28 cellular contexts compared by ENCODE assay signal in genomic region chr4:1991087-1991486, GRCh38.
"Had no signal": no experiment of that assay in that cellular context is flagged by ENCODE, and none has a peak within 500 bp of the region (broad histone marks: within the 10 kb centered on the region; RNA-seq: fewer than 3 reads in every experiment).

No MANE protein-coding gene starts in this region.

- H3K9me3 ChIP-seq: ascending aorta, body of pancreas, Peyer's patch, SJCRH30 had no signal

- H3K27me3 ChIP-seq: ascending aorta, body of pancreas, Peyer's patch, SJCRH30 had no signal

- H3K27me3 Mint-ChIP-seq: activated B cell treated with CpG ODN at 0.5 μM for 24 hours; activated CD4-positive, alpha-beta memory T cell treated with anti-CD3 and anti-CD28 coated beads for 36 hours; activated CD4-positive, alpha-beta T cell treated with anti-CD3 and anti-CD28 coated beads, Interleukin-2, amount 10 ng/mL, durations not matched to agents 24 days and 14 days; activated naive CD4-positive, alpha-beta T cell treated with anti-CD3 and anti-CD28 coated beads, Interleukin-2, amount 50 U/mL, for 24 hours; activated naive CD8-positive, alpha-beta T cell treated with anti-CD3 and anti-CD28 coated beads, Interleukin-2, amount 50 U/mL, for 24 hours; activated T-helper 17 cell treated with anti-CD3 and anti-CD28 coated beads, Interleukin-2, amount 50 U/mL, for 72 hours had no signal

- H3K27ac Mint-ChIP-seq: activated B cell treated with CpG ODN at 0.5 μM for 24 hours; activated CD4-positive, alpha-beta T cell treated with anti-CD3 and anti-CD28 coated beads, Interleukin-2, amount 10 ng/mL, durations not matched to agents 24 days and 14 days; activated naive CD4-positive, alpha-beta T cell treated with anti-CD3 and anti-CD28 coated beads, Interleukin-2, amount 50 U/mL, for 24 hours; activated naive CD8-positive, alpha-beta T cell treated with anti-CD3 and anti-CD28 coated beads, Interleukin-2, amount 50 U/mL, for 24 hours; activated T-helper 17 cell treated with anti-CD3 and anti-CD28 coated beads, Interleukin-2, amount 50 U/mL, for 72 hours had no signal

- H3K4me3 Mint-ChIP-seq: activated B cell treated with CpG ODN at 0.5 μM for 24 hours; activated CD4-positive, alpha-beta memory T cell treated with anti-CD3 and anti-CD28 coated beads for 36 hours; activated CD4-positive, alpha-beta T cell treated with anti-CD3 and anti-CD28 coated beads, Interleukin-2, amount 10 ng/mL, durations not matched to agents 24 days and 14 days; activated naive CD4-positive, alpha-beta T cell treated with anti-CD3 and anti-CD28 coated beads, Interleukin-2, amount 50 U/mL, for 24 hours; activated naive CD8-positive, alpha-beta T cell treated with anti-CD3 and anti-CD28 coated beads, Interleukin-2, amount 50 U/mL, for 24 hours; activated T-cell treated with anti-CD3 and anti-CD28 coated beads, Interleukin-2, amount 50 U/mL, for 4 hours; activated T-helper 17 cell treated with anti-CD3 and anti-CD28 coated beads, Interleukin-2, amount 50 U/mL, for 72 hours had no signal

- DNase-seq: activated B cell treated with CpG ODN at 0.5 μM for 24 hours; activated CD4-positive, alpha-beta memory T cell treated with anti-CD3 and anti-CD28 coated beads for 36 hours; activated CD4-positive, alpha-beta T cell treated with anti-CD3 and anti-CD28 coated beads for 1 hour; activated CD4-positive, alpha-beta T cell treated with anti-CD3 and anti-CD28 coated beads, Interleukin-2, amount 10 ng/mL, durations not matched to agents 24 days and 14 days; activated gamma-delta T cell; activated naive CD8-positive, alpha-beta T cell treated with anti-CD3 and anti-CD28 coated beads, Interleukin-2, amount 50 U/mL, for 24 hours; activated T-cell treated with anti-CD3 and anti-CD28 coated beads, Interleukin-2, amount 50 U/mL, for 4 hours; amniotic stem cell; body of pancreas; central memory CD4-positive, alpha-beta T cell; IMR-90; Kasumi-1; KBM-7; NCI-H1105 treated with DMSO at 0.1 percent for 48 hours; NCI-H1436 treated with DMSO at 0.1 percent for 48 hours; NCI-H187; NCI-H2081; NCI-H510A treated with DMSO at 0.1 percent for 48 hours; NCI-H69; Peyer's patch; Right ventricle myocardium superior; SJCRH30; T-helper 2 cell; T1000 had no signal

- H3K4me1 ChIP-seq: ascending aorta, body of pancreas, Peyer's patch, SJCRH30 had no signal

- H3K4me3 ChIP-seq: ascending aorta, body of pancreas, Peyer's patch, SJCRH30 had no signal

- H3K9me3 Mint-ChIP-seq: activated CD4-positive, alpha-beta T cell treated with anti-CD3 and anti-CD28 coated beads, Interleukin-2, amount 10 ng/mL, durations not matched to agents 24 days and 14 days; activated naive CD4-positive, alpha-beta T cell treated with anti-CD3 and anti-CD28 coated beads, Interleukin-2, amount 50 U/mL, for 24 hours; activated naive CD8-positive, alpha-beta T cell treated with anti-CD3 and anti-CD28 coated beads, Interleukin-2, amount 50 U/mL, for 24 hours; activated T-cell treated with anti-CD3 and anti-CD28 coated beads, Interleukin-2, amount 50 U/mL, for 4 hours; activated T-helper 17 cell treated with anti-CD3 and anti-CD28 coated beads, Interleukin-2, amount 50 U/mL, for 72 hours had no signal

- H3K27ac ChIP-seq: ascending aorta, body of pancreas, Peyer's patch, RWPE1, SJCRH30 had no signal

- ATAC-seq: activated T-cell treated with anti-CD3 and anti-CD28 coated beads, Interleukin-2, amount 50 U/mL, for 4 hours; activated T-helper 17 cell treated with anti-CD3 and anti-CD28 coated beads, Interleukin-2, amount 50 U/mL, for 72 hours; body of pancreas had no signal
